Comparison of ENCODE assay signal across 8 cellular contexts in genomic region chr12:8081228-8081920, GRCh38. TPM values are rescaled to one million over a fixed set of nuclear protein-coding genes. Genes with fewer than 3 reads are reported as not detected.
A peak's percentile ranks its signal among the peaks of the same experiment; 100 is the strongest.
DNase-seq lines count a peak whose midpoint lies in the region; ATAC-seq and TF ChIP-seq lines count a peak whose summit lies in the region.

No MANE protein-coding gene starts in this region.

- peak in 1 of 7 experiments; percentile 1 for TF ChIP-seq CTCF in body of pancreas (IDR thresholded peaks at IDR 0.05)
- TF ChIP-seq CTCF in kidney epithelial cell (IDR thresholded peaks at IDR 0.05; ENCODE audit: insufficient read depth, low read length, poor library complexity, severe bottlenecking) = no peak

- H3K4me1 ChIP-seq in NT2/D1 (ENCODE audit: insufficient read depth, insufficient read length) (no peaks in the 10 kb centered on the region), body of pancreas (peaks cover 49% of the 10 kb centered on the region)

- CTCF ChIA-PET in activated CD4-positive, alpha-beta T cell treated with anti-CD3 and anti-CD28 coated beads for 36 hours (lab: Charles Lee) = interaction anchor here (0.6 to 5.2 kb wide), 3 partner anchors 35 to 87 kb away, joined by 3 to 105 read pairs (median 3); no protein-coding TSS in a partner anchor

- peak overlapping the region; percentile 89 for H3K9ac ChIP-seq in NT2/D1 (ENCODE audit: insufficient read length, low read depth)

- H3K9me3 ChIP-seq in NT2/D1 (ENCODE audit: insufficient read depth, low read length) (no peaks in the 10 kb centered on the region), body of pancreas (no peaks in the 10 kb centered on the region)

- WGBS in body of pancreas, 2 donors = 1% methylated on average over 16 of the region's 16 CpGs

- H3K27me3 ChIP-seq in NT2/D1 (ENCODE audit: insufficient read depth, insufficient read length) (no peaks in the 10 kb centered on the region), body of pancreas (no peaks in the 10 kb centered on the region), kidney epithelial cell (ENCODE audit: control insufficient read depth, insufficient read depth, low read length) (no peaks in the 10 kb centered on the region)

- peaks cover 17% of the 10 kb centered on the region for H3K36me3 Mint-ChIP-seq in activated CD4-positive, alpha-beta T cell treated with anti-CD3 and anti-CD28 coated beads for 36 hours (ENCODE audit: low read depth)

- H3K9me3 Mint-ChIP-seq in activated CD4-positive, alpha-beta T cell treated with anti-CD3 and anti-CD28 coated beads for 36 hours (ENCODE audit: low read depth) = no peaks in the 10 kb centered on the region

- intact Hi-C loops in activated CD4-positive, alpha-beta T cell treated with anti-CD3 and anti-CD28 coated beads for 36 hours (cut with DNase I, micrococcal nuclease) = loop anchor here (5.0 kb wide), 3 partner anchors 219 to 1064 kb away; partner anchors contain the start of gene LPCAT3 (in 1 of the 2)
- intact Hi-C loops in body of pancreas (cut with DNase I) = no loop called here

- peak overlapping the region; percentile 98 for H3K4me3 Mint-ChIP-seq in activated CD4-positive, alpha-beta T cell treated with anti-CD3 and anti-CD28 coated beads for 36 hours

- POLR2A ChIA-PET in activated CD4-positive, alpha-beta T cell treated with anti-CD3 and anti-CD28 coated beads for 36 hours (lab: Charles Lee) = interaction anchor here (0.5 to 0.7 kb wide), 2 partner anchors 15 to 21 kb away, joined by 3 read pairs; partner anchors contain the start of gene C3AR1

- TF ChIP-seq POLR2A in body of pancreas (IDR thresholded peaks at IDR 0.05) = no peak

- peaks cover 59% of the 10 kb centered on the region for H3K4me1 Mint-ChIP-seq in activated CD4-positive, alpha-beta T cell treated with anti-CD3 and anti-CD28 coated beads for 36 hours

- H3K4me3 ChIP-seq in NT2/D1 (ENCODE audit: insufficient read length, low read depth) = peak overlapping the region; percentile 66
- peak overlapping the region; percentile 60 to 95 for H3K4me3 ChIP-seq in body of pancreas
- H3K4me3 ChIP-seq in kidney epithelial cell (ENCODE audit: low read depth, low read length) = peak overlapping the region; percentile 78

- peak; percentile 60 for DNase-seq in activated CD4-positive, alpha-beta T cell treated with anti-CD3 and anti-CD28 coated beads for 36 hours
- no peak for DNase-seq in activated CD4-positive, alpha-beta T cell treated with anti-CD3 and anti-CD28 coated beads for 1 hour
- DNase-seq in NT2/D1 (ENCODE audit: low read depth, low spot score) (no peak), body of pancreas (peak in 3 of 4 donors; percentile 29 to 40 (median 40)), kidney epithelial cell (ENCODE audit: low read depth) (no peak), NCI-H1694 treated with DMSO at 0.1 percent for 48 hours (lab: John Stamatoyannopoulos, UW) (no peak), GM19238 (ENCODE audit: insufficient read length, low spot score) (no peak)
- peak; percentile 29 for DNase-seq in stimulated activated CD4-positive, alpha-beta T cell treated with anti-CD3 and anti-CD28 coated beads, Interleukin-1b, Interleukin-23, amount 100 ng/mL, for 48 hours

- peak overlapping the region; percentile 98 for H3K27ac Mint-ChIP-seq in activated CD4-positive, alpha-beta T cell treated with anti-CD3 and anti-CD28 coated beads for 36 hours

- H3K36me3 ChIP-seq in NT2/D1 (ENCODE audit: insufficient read depth, insufficient read length, low read length) (peaks cover 8% of the 10 kb centered on the region), body of pancreas (replicated peaks in 1 of 2; ENCODE audit: insufficient read depth in 1 of 2, low read depth in 2 of 2) (no peaks in the 10 kb centered on the region), kidney epithelial cell (ENCODE audit: control insufficient read depth, insufficient read depth, low read length) (no peaks in the 10 kb centered on the region)

- no peaks in the 10 kb centered on the region for H3K27me3 Mint-ChIP-seq in activated CD4-positive, alpha-beta T cell treated with anti-CD3 and anti-CD28 coated beads for 36 hours

- peak overlapping the region; percentile 88 to 96 (median 94) for H3K27ac ChIP-seq in body of pancreas

- peak; percentile 14 for ATAC-seq in activated CD4-positive, alpha-beta T cell treated with anti-CD3 and anti-CD28 coated beads for 36 hours
- ATAC-seq in body of pancreas = peak; percentile 17

RNA-seq across cellular contexts. Expression of gene NECAP1, which starts 0.7 kb away (rescaled TPM):
- total RNA-seq in activated CD4-positive, alpha-beta T cell treated with anti-CD3 and anti-CD28 coated beads for 36 hours = 10 to 100 TPM; 29.4 to 29.8 TPM
- total RNA-seq in body of pancreas = 10 to 100 TPM; 30.3 to 38.7 TPM
- total RNA-seq in kidney epithelial cell = 22.1 and 32.6 TPM in 2 replicates

RNA-seq across cellular contexts. Expression of gene C3AR1, which starts 15.2 kb away (rescaled TPM):
- total RNA-seq in activated CD4-positive, alpha-beta T cell treated with anti-CD3 and anti-CD28 coated beads for 36 hours = under 1 TPM; 0.33 to 0.57 TPM
- 1 to 10 TPM in 1 of 2 donors, under 1 TPM in 1; 0.66 to 3.9 TPM for total RNA-seq in body of pancreas
- 0.04 and 0.41 TPM in 2 replicates for total RNA-seq in kidney epithelial cell

RNA-seq across cellular contexts. Expression of gene CLEC4A, which starts 42.0 kb away (rescaled TPM):
- not detected for total RNA-seq in activated CD4-positive, alpha-beta T cell treated with anti-CD3 and anti-CD28 coated beads for 36 hours
- total RNA-seq in body of pancreas (under 1 TPM in 1 of 2 donors, not detected in 1; 0.52 TPM), kidney epithelial cell (0.50 and 0.62 TPM in 2 replicates)

RNA-seq across cellular contexts. Expression of gene FOXJ2, which starts 48.9 kb away (rescaled TPM):
- total RNA-seq in activated CD4-positive, alpha-beta T cell treated with anti-CD3 and anti-CD28 coated beads for 36 hours = 10 to 100 TPM; 14.8 to 16.5 TPM
- total RNA-seq in body of pancreas (10 to 100 TPM in 1 of 2 donors, 1 to 10 TPM in 1; 7.5 to 11.9 TPM), kidney epithelial cell (14.8 and 15.3 TPM in 2 replicates)

Comparison
In these comparisons a context has a peak if more than half of its experiments do, and no peak if none do; other contexts are left out.
1. DNase-seq: peak in activated CD4-positive, alpha-beta T cell treated with anti-CD3 and anti-CD28 coated beads for 36 hours (single experiment), body of pancreas (3 of 4) and stimulated activated CD4-positive, alpha-beta T cell treated with anti-CD3 and anti-CD28 coated beads, Interleukin-1b, Interleukin-23, amount 100 ng/mL, for 48 hours (single experiment); none in activated CD4-positive, alpha-beta T cell treated with anti-CD3 and anti-CD28 coated beads for 1 hour (single experiment), NT2/D1 (single experiment), kidney epithelial cell (single experiment), NCI-H1694 treated with DMSO at 0.1 percent for 48 hours (single experiment) and GM19238 (single experiment).
2. Peak in every context shown above with its lines, with median percentiles within 50 percentile points of each other: H3K4me3 ChIP-seq.